Comparison of ENCODE assay signal across 8 cellular contexts in the genomic region with DNA sequence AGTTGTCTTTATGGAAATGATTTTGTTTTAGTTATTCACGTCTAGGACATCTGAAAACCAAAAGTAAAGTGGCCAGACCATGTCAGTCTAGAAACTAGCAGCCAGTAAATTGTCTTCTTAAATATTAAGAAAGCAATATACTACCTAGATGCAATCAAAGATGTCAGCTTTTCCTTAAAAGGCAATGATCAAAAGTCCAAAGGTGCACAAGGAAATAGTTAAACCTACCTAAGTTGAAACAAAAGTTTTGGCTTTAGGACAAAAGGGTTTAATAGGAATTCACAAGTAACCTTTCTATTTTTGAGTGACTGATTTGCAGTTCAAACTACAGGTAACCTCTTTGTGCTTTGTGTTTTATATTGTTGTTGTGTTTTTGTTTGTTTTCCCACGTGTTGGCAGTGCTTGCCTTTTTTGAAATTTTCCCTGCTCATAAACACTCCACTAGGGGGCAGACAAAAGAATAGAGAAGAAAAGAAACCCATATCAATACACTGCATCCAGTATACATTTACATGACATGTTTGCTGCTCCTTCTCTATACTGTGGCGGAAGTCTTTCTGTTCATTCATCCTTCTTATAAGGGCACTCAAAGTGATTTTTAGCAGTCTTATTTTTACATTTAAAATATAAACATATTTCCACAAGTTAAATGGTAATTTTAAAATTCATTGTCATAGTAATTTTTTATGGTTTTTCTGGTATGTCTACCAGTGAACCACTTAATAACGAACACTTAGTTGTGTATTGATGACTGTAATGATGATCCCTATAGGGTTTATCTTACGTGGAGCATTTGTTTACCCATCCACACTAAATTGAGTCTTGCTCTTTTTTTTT.
A peak's percentile ranks its signal among the peaks of the same experiment; 100 is the strongest.
DNase-seq lines count a peak whose midpoint lies in the region; ATAC-seq, FAIRE-seq and TF ChIP-seq lines count a peak whose summit lies in the region.

No MANE protein-coding gene starts in this region.

- H3K14ac ChIP-seq in H9 (ENCODE audit: insufficient read depth, low read length): no peak overlapping the region

- H2BK20ac ChIP-seq in H9 (ENCODE audit: low read depth, low read length, poor library complexity, severe bottlenecking): no peak overlapping the region

- no peaks in the 10 kb centered on the region for H3K79me1 ChIP-seq in H9 (ENCODE audit: insufficient read depth, low read depth, low read length, poor library complexity, severe bottlenecking)

- H3K27me3 Mint-ChIP-seq in activated T-cell treated with anti-CD3 and anti-CD28 coated beads, Interleukin-2, amount 50 U/mL, for 72 hours (ENCODE audit: low read depth): peaks cover 31% of the 10 kb centered on the region
- no peaks in the 10 kb centered on the region for H3K27me3 Mint-ChIP-seq in H9 (ENCODE audit: low read depth)
- peaks cover 14% of the 10 kb centered on the region for H3K27me3 Mint-ChIP-seq in activated CD8-positive, alpha-beta T cell treated with anti-CD3 and anti-CD28 coated beads, Interleukin-2, amount 10 ng/mL, durations not matched to agents 7 days and 5 days (ENCODE audit: low read depth)
- no peaks in the 10 kb centered on the region for H3K27me3 Mint-ChIP-seq in type B pancreatic cell

- no CpG with 5 or more reads among the region's 5 CpGs for WGBS in H9 (ENCODE audit: extremely low coverage, insufficient read length, low lambda C conversion rate)

- H3K4me3 Mint-ChIP-seq in activated T-cell treated with anti-CD3 and anti-CD28 coated beads, Interleukin-2, amount 50 U/mL, for 72 hours: no peak overlapping the region
- H3K4me3 Mint-ChIP-seq in H9 (no peak overlapping the region), type B pancreatic cell (no peak overlapping the region)
- no peak overlapping the region for H3K4me3 Mint-ChIP-seq in activated CD8-positive, alpha-beta T cell treated with anti-CD3 and anti-CD28 coated beads, Interleukin-2, amount 10 ng/mL, durations not matched to agents 7 days and 5 days

- H3K23ac ChIP-seq in H9 (ENCODE audit: insufficient read length, low read depth, low read length): no peak overlapping the region

- ATAC-seq in activated T-cell treated with anti-CD3 and anti-CD28 coated beads, Interleukin-2, amount 50 U/mL, for 72 hours (replicated peaks in 1 of 2): peak; percentile 45 to 52
- peak; percentile 51 for ATAC-seq in activated CD8-positive, alpha-beta T cell treated with anti-CD3 and anti-CD28 coated beads, Interleukin-2, amount 10 ng/mL, durations not matched to agents 7 days and 5 days

- H3K4me3 ChIP-seq in keratinocyte (ENCODE audit: control insufficient read depth in 2 of 3, extremely low read depth in 1 of 3, insufficient read depth in 2 of 3, low read depth in 1 of 3, low read length in 3 of 3): no peak overlapping the region

- no peak overlapping the region for H2AK5ac ChIP-seq in H9 (ENCODE audit: insufficient read length, low read length)

- no peak overlapping the region for H2BK5ac ChIP-seq in H9 (ENCODE audit: insufficient read length, low read length)

- no peak overlapping the region for H4K8ac ChIP-seq in H9 (replicated peaks; ENCODE audit: insufficient read length, low read depth, low read length)

- H3K4me1 Mint-ChIP-seq in activated T-cell treated with anti-CD3 and anti-CD28 coated beads, Interleukin-2, amount 50 U/mL, for 72 hours (ENCODE audit: low read depth): peaks cover 14% of the 10 kb centered on the region
- peaks cover 29% of the 10 kb centered on the region in 2 experiments for H3K4me1 Mint-ChIP-seq in H9
- peaks cover 5% of the 10 kb centered on the region for H3K4me1 Mint-ChIP-seq in activated CD8-positive, alpha-beta T cell treated with anti-CD3 and anti-CD28 coated beads, Interleukin-2, amount 10 ng/mL, durations not matched to agents 7 days and 5 days (ENCODE audit: low read depth)
- peaks cover 10% of the 10 kb centered on the region for H3K4me1 Mint-ChIP-seq in type B pancreatic cell (ENCODE audit: unreplicated experiment)

- H2BK120ac ChIP-seq in H9 (ENCODE audit: low read depth, low read length, poor library complexity, severe bottlenecking): no peak overlapping the region

- H3K27me3 ChIP-seq in H9 (ENCODE audit: insufficient read depth, low read length): no peaks in the 10 kb centered on the region
- no peaks in the 10 kb centered on the region for H3K27me3 ChIP-seq in keratinocyte (ENCODE audit: control insufficient read depth, extremely low read depth, insufficient read depth, low read length)

- no peak overlapping the region for H4K5ac ChIP-seq in H9 (ENCODE audit: insufficient read length, low read depth, low read length)

- no peak overlapping the region for H2BK12ac ChIP-seq in H9 (ENCODE audit: insufficient read length, low read depth, low read length)

- FAIRE-seq in keratinocyte (lab: Jason Lieb, UNC): peak; percentile 82

- H3K4me2 ChIP-seq in H9 (ENCODE audit: insufficient read depth, insufficient read length, low read length) (no peak overlapping the region), keratinocyte (ENCODE audit: control insufficient read depth, extremely low read depth, insufficient read depth, low read depth, low read length) (no peak overlapping the region)

- no peak overlapping the region for H3K18ac ChIP-seq in H9 (ENCODE audit: insufficient read length, low read depth, low read length)

- H3K36me3 ChIP-seq in keratinocyte (ENCODE audit: control insufficient read depth in 2 of 2, extremely low read depth in 1 of 2, insufficient read depth in 2 of 2, low read length in 2 of 2): peaks cover 0 to 2% of the 10 kb centered on the region in 2 experiments

- H3K9me3 Mint-ChIP-seq in activated T-cell treated with anti-CD3 and anti-CD28 coated beads, Interleukin-2, amount 50 U/mL, for 72 hours: no peaks in the 10 kb centered on the region
- H3K9me3 Mint-ChIP-seq in H9 (no peaks in the 10 kb centered on the region), type B pancreatic cell (no peaks in the 10 kb centered on the region)
- H3K9me3 Mint-ChIP-seq in activated CD8-positive, alpha-beta T cell treated with anti-CD3 and anti-CD28 coated beads, Interleukin-2, amount 10 ng/mL, durations not matched to agents 7 days and 5 days (ENCODE audit: insufficient read depth): no peaks in the 10 kb centered on the region

- H2BK15ac ChIP-seq in H9 (ENCODE audit: low read depth, low read length): no peak overlapping the region

- no peak overlapping the region for H4K91ac ChIP-seq in H9 (ENCODE audit: insufficient read length, low read depth, low read length)

- no peak overlapping the region for H3K56ac ChIP-seq in H9 (ENCODE audit: insufficient read length, low read depth, low read length)

- H3K27ac ChIP-seq in H9 (ENCODE audit: insufficient read length, low read depth, low read length): no peak overlapping the region
- no peak overlapping the region for H3K27ac ChIP-seq in keratinocyte (ENCODE audit: control insufficient read depth, insufficient read depth, low read length)

- H3K9me1 ChIP-seq in keratinocyte (ENCODE audit: control insufficient read depth, extremely low read depth, insufficient read depth, low read length): no peaks in the 10 kb centered on the region

- H4K20me1 ChIP-seq in H9 (ENCODE audit: control insufficient read depth, insufficient read depth, insufficient read length) (no peaks in the 10 kb centered on the region), keratinocyte (ENCODE audit: control insufficient read depth, extremely low read depth, insufficient read depth, low read length) (no peaks in the 10 kb centered on the region)

- no peak overlapping the region for H3T11ph ChIP-seq in H9 (ENCODE audit: low read length)

- dilution Hi-C loops in keratinocyte (cut with MboI; ENCODE audit: extremely low pct_ligation_motif_present, low sequenced_read_pairs): no loop called here

- H3K4me1 ChIP-seq in H9 (ENCODE audit: insufficient read depth, low read length) (no peaks in the 10 kb centered on the region), keratinocyte (ENCODE audit: control insufficient read depth, extremely low read depth, insufficient read depth, low read length) (no peaks in the 10 kb centered on the region)

- POLR2A ChIA-PET in activated CD8-positive, alpha-beta T cell treated with anti-CD3 and anti-CD28 coated beads, Interleukin-2, amount 10 ng/mL, durations not matched to agents 7 days and 5 days (lab: Charles Lee): no interaction called here

- H2AFZ ChIP-seq in H9 (ENCODE audit: low read length) (no peak overlapping the region), keratinocyte (ENCODE audit: control insufficient read depth, low read length) (no peak overlapping the region)

- H3K27ac Mint-ChIP-seq in activated T-cell treated with anti-CD3 and anti-CD28 coated beads, Interleukin-2, amount 50 U/mL, for 72 hours: no peak overlapping the region
- H3K27ac Mint-ChIP-seq in H9: no peak overlapping the region
- no peak overlapping the region for H3K27ac Mint-ChIP-seq in activated CD8-positive, alpha-beta T cell treated with anti-CD3 and anti-CD28 coated beads, Interleukin-2, amount 10 ng/mL, durations not matched to agents 7 days and 5 days
- no peak overlapping the region for H3K27ac Mint-ChIP-seq in type B pancreatic cell

- TF ChIP-seq CTCF in H9 (conservative IDR thresholded peaks at IDR 0.05) (peak; percentile 79), keratinocyte (optimal IDR thresholded peaks at IDR 0.05 in 1 of 3, IDR thresholded peaks at IDR 0.05 in 1 of 3, conservative IDR thresholded peaks at IDR 0.05 in 1 of 3; ENCODE audit: extremely low read depth in 1 of 3, insufficient read depth in 2 of 3, low read length in 3 of 3) (peak in 2 of 3 experiments; percentile 58 to 59), type B pancreatic cell (conservative IDR thresholded peaks at IDR 0.05) (peak; percentile 84)

- no peaks in the 10 kb centered on the region for H3K36me3 Mint-ChIP-seq in activated T-cell treated with anti-CD3 and anti-CD28 coated beads, Interleukin-2, amount 50 U/mL, for 72 hours (ENCODE audit: insufficient read depth in 2 of 2)
- H3K36me3 Mint-ChIP-seq in H9 (ENCODE audit: insufficient read depth in 1 of 3, low read depth in 3 of 3) (no peaks in the 10 kb centered on the region), type B pancreatic cell (peaks cover 5% of the 10 kb centered on the region)
- H3K36me3 Mint-ChIP-seq in activated CD8-positive, alpha-beta T cell treated with anti-CD3 and anti-CD28 coated beads, Interleukin-2, amount 10 ng/mL, durations not matched to agents 7 days and 5 days (ENCODE audit: low read depth): no peaks in the 10 kb centered on the region

- H3K4ac ChIP-seq in H9 (ENCODE audit: low read depth, low read length): no peak overlapping the region

- CTCF ChIA-PET in activated CD8-positive, alpha-beta T cell treated with anti-CD3 and anti-CD28 coated beads, Interleukin-2, amount 10 ng/mL, durations not matched to agents 7 days and 5 days (lab: Charles Lee): interaction anchor here (1.5 to 1.6 kb wide), 2 partner anchors 10 to 23 kb away, joined by 4 to 5 read pairs; no protein-coding TSS in a partner anchor

- H3K9me3 ChIP-seq in H9 (ENCODE audit: control insufficient read depth, low read depth, low read length): no peaks in the 10 kb centered on the region
- H3K9me3 ChIP-seq in keratinocyte (ENCODE audit: control insufficient read depth, low read depth, low read length): no peaks in the 10 kb centered on the region

- 0 out of 2 replicates have a peak, but pooled peaks cover 2% of the 10 kb centered on the region for H3K79me2 ChIP-seq in H9 (ENCODE audit: insufficient read depth, low read length)
- H3K79me2 ChIP-seq in keratinocyte (ENCODE audit: control insufficient read depth, insufficient read depth, low read length): peaks cover 2% of the 10 kb centered on the region

- H3K23me2 ChIP-seq in H9 (ENCODE audit: insufficient read length, low read depth, low read length, poor library complexity, severe bottlenecking): no peaks in the 10 kb centered on the region

- DNase-seq in activated T-cell treated with anti-CD3 and anti-CD28 coated beads, Interleukin-2, amount 50 U/mL, for 72 hours: peak in 1 of 2 donors; percentile 5
- DNase-seq in activated T-cell treated with anti-CD3 and anti-CD28 coated beads, Interleukin-2, amount 50 U/mL, for 1 hour: no peak
- no peak for DNase-seq in H9
- DNase-seq in NCI-H146 treated with DMSO at 0.1 percent for 48 hours (lab: John Stamatoyannopoulos, UW; ENCODE audit: unreplicated experiment): peak; percentile 2
- peak; percentile 23 for DNase-seq in activated CD8-positive, alpha-beta T cell treated with anti-CD3 and anti-CD28 coated beads, Interleukin-2, amount 10 ng/mL, durations not matched to agents 7 days and 5 days
- DNase-seq in keratinocyte (ENCODE audit: low read depth, low spot score): no peak
- DNase-seq in type B pancreatic cell (ENCODE audit: extremely low spot score, unreplicated experiment): no peak
- no peak for DNase-seq in activated T-cell treated with anti-CD3 and anti-CD28 coated beads for 4 hours

- H3K9ac ChIP-seq in H9 (ENCODE audit: extremely low read depth, insufficient read length, low read length) (no peak overlapping the region), keratinocyte (ENCODE audit: control insufficient read depth, extremely low read depth, insufficient read depth, low read length) (no peak overlapping the region)

Comparison
In these comparisons a context has a peak if more than half of its experiments do, and no peak if none do; other contexts are left out.
1. DNase-seq: peak in NCI-H146 treated with DMSO at 0.1 percent for 48 hours (single experiment) and activated CD8-positive, alpha-beta T cell treated with anti-CD3 and anti-CD28 coated beads, Interleukin-2, amount 10 ng/mL, durations not matched to agents 7 days and 5 days (single experiment); none in activated T-cell treated with anti-CD3 and anti-CD28 coated beads, Interleukin-2, amount 50 U/mL, for 1 hour (single experiment), H9 (single experiment), keratinocyte (single experiment), type B pancreatic cell (single experiment) and activated T-cell treated with anti-CD3 and anti-CD28 coated beads for 4 hours (single experiment).
2. Peak in every context shown above with its lines, with median percentiles within 50 percentile points of each other: CTCF ChIP-seq.